ENCODE assay signal across 8 cellular contexts in genomic region chr7:36128448-36129047, GRCh38. TPM values are rescaled to one million over a fixed set of nuclear protein-coding genes. Genes with fewer than 3 reads are reported as not detected.
DNase-seq lines count a peak whose midpoint lies in the region; TF ChIP-seq lines count a peak whose summit lies in the region.

No MANE protein-coding gene starts in this region.

- H3K27ac ChIP-seq in SU-DHL-6 (ENCODE audit: low read depth, low read length) = no peak overlapping the region

- no peaks in the 10 kb centered on the region for H3K9me2 ChIP-seq in SU-DHL-6 (replicated peaks; ENCODE audit: insufficient read depth, low read length)

- H3K4me2 ChIP-seq in SU-DHL-6 (ENCODE audit: low read depth, low read length, poor library complexity, severe bottlenecking) = peak overlapping the region; percentile 27

- H3K27me3 ChIP-seq in SU-DHL-6 (ENCODE audit: low read length) = no peaks in the 10 kb centered on the region

- H3K9me3 ChIP-seq in SU-DHL-6 (ENCODE audit: insufficient read depth, low read length) = no peaks in the 10 kb centered on the region

- TF ChIP-seq CTCF in AG09319 (IDR thresholded peaks at IDR 0.05; ENCODE audit: low read depth, low read length) (peak; percentile 54), SU-DHL-6 (IDR thresholded peaks at IDR 0.05; ENCODE audit: insufficient read depth, low read length, poor library complexity, severe bottlenecking) (peak; percentile 58), glutamatergic neuron (IDR thresholded peaks at IDR 0.05; ENCODE audit: partially characterized antibody, unreplicated experiment) (peak; percentile 90), GM13977 (IDR thresholded peaks at IDR 0.05; ENCODE audit: extremely low read depth, insufficient read depth, missing control alignments) (no peak)

- intact Hi-C loops in posterior vena cava (cut with DNase I) = no loop called here

- H4K20me1 ChIP-seq in SU-DHL-6 (ENCODE audit: low read depth, low read length) = no peaks in the 10 kb centered on the region

- no peaks in the 10 kb centered on the region for H3K36me3 ChIP-seq in SU-DHL-6 (ENCODE audit: low read length)

- peaks cover 3% of the 10 kb centered on the region for H3K9me3 Mint-ChIP-seq in glutamatergic neuron (ENCODE audit: unreplicated experiment)

- H3K4me3 Mint-ChIP-seq in glutamatergic neuron (ENCODE audit: unreplicated experiment) = peak overlapping the region; percentile 60

- no peaks in the 10 kb centered on the region for H3K79me2 ChIP-seq in SU-DHL-6 (ENCODE audit: insufficient read depth, low read length)

- peaks cover 4% of the 10 kb centered on the region for H3K27me3 Mint-ChIP-seq in glutamatergic neuron (ENCODE audit: unreplicated experiment)

- no peaks in the 10 kb centered on the region for H3K36me3 Mint-ChIP-seq in glutamatergic neuron (ENCODE audit: unreplicated experiment)

- H2AFZ ChIP-seq in SU-DHL-6 (ENCODE audit: low read depth, low read length, severe bottlenecking) = no peak overlapping the region

- in situ Hi-C loops in GM13977 (cut with MboI; ENCODE audit: low pct_unique_long_range_greater_than_20kb, low sequenced_read_pairs, unreplicated experiment) = no loop called here

- no peak overlapping the region for H3K27ac Mint-ChIP-seq in glutamatergic neuron (ENCODE audit: unreplicated experiment)

- H3F3A ChIP-seq in SU-DHL-6 (ENCODE audit: insufficient read depth) = no peaks in the 10 kb centered on the region

- H3K9ac ChIP-seq in SU-DHL-6 (ENCODE audit: low read length) = no peak overlapping the region

- no peak overlapping the region for H3K4me3 ChIP-seq in SU-DHL-6 (ENCODE audit: insufficient read depth, low read length, poor library complexity, severe bottlenecking)

- peaks cover 8% of the 10 kb centered on the region for H3K4me1 Mint-ChIP-seq in glutamatergic neuron (ENCODE audit: low read depth, unreplicated experiment)

- DNase-seq in AG09319 (ENCODE audit: extremely low read depth, low read depth) (peak; percentile 40), HuH-7.5 (ENCODE audit: low spot score) (peak; percentile 41), glutamatergic neuron (no peak), posterior vena cava (ENCODE audit: low spot score) (peak; percentile 91), epidermal melanocyte (ENCODE audit: insufficient read length, low spot score) (no peak), GM13977 (ENCODE audit: low spot score) (no peak), NCI-H187 (lab: John Stamatoyannopoulos, UW) (no peak)

RNA-seq across cellular contexts. Expression of gene EEPD1, which starts 24.5 kb away (rescaled TPM):
- 63.9 TPM for total RNA-seq in glutamatergic neuron (ENCODE audit: unreplicated experiment)
- 10 to 100 TPM in 1 of 2 donors, 1 to 10 TPM in 1; 9.7 to 10.4 TPM for total RNA-seq in posterior vena cava

Comparison
In these comparisons a context has a peak if more than half of its experiments do, and no peak if none do; other contexts are left out.
1. DNase-seq: peak in AG09319 (single experiment), HuH-7.5 (single experiment) and posterior vena cava (single experiment); none in glutamatergic neuron (single experiment), epidermal melanocyte (single experiment), GM13977 (single experiment) and NCI-H187 (0 of 2).